Comparison of ENCODE assay signal across 32 cellular contexts in the genomic region with DNA sequence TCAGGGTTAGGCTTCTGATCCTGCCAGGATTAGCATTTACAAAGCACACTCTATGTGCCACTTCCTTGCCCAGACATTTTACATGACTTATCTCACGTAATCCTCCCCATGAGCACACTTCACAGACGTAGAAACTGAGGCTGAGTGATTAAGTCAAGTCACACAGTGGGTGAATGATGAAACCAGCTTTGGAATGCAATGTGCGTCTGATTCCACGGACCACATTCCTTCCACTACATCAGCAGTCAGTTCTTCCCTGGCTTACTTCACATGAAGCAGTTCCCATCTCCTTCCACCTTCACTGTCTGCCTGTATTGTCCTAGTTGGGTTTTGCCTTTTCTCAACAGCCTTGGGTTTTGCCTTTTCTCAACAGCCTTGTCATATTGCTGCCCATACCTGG.
DNase-seq lines count a peak whose midpoint lies in the region; ATAC-seq and TF ChIP-seq lines count a peak whose summit lies in the region.
"Had no signal": no experiment of that assay in that cellular context is flagged by ENCODE, and none has a peak within 500 bp of the region (broad histone marks: within the 10 kb centered on the region; RNA-seq: fewer than 3 reads in every experiment).

No MANE protein-coding gene starts in this region.

- intact Hi-C loops in transverse colon (cut with DNase I; ENCODE audit: low total_unique reads): no loop called here

- TF ChIP-seq POLR2A in transverse colon (IDR thresholded peaks at IDR 0.05): no peak

- H3K4me3 ChIP-seq in AG09309 (ENCODE audit: control insufficient read depth, low read depth, low read length): no peak overlapping the region
- H3K4me3 ChIP-seq in brain microvascular endothelial cell (ENCODE audit: low read depth, low read length): no peak overlapping the region
- no peak overlapping the region for H3K4me3 ChIP-seq in fibroblast of the aortic adventitia (ENCODE audit: low read depth, low read length)
- no peak overlapping the region for H3K4me3 ChIP-seq in transverse colon
- H3K4me3 ChIP-seq: A549, dorsolateral prefrontal cortex, gastrocnemius medialis, hepatocyte, psoas muscle, testis, vagina had no signal

- ATAC-seq in GM18867 (IDR thresholded peaks at IDR 0.05; ENCODE audit: unreplicated experiment): no peak
- ATAC-seq in GM21717 (IDR thresholded peaks at IDR 0.05; ENCODE audit: unreplicated experiment): no peak
- ATAC-seq: A549; activated T-helper 17 cell treated with anti-CD3 and anti-CD28 coated beads, Interleukin-2, amount 50 U/mL, for 72 hours; gastrocnemius medialis; naive thymus-derived CD4-positive, alpha-beta T cell; PC-3; Right ventricle myocardium inferior; SK-N-SH treated with all-trans-retinoic acid at 6 μM for 48 hours; T-helper 17 cell had no signal

- no peaks in the 10 kb centered on the region for H3K36me3 ChIP-seq in brain microvascular endothelial cell (replicated peaks)
- no peaks in the 10 kb centered on the region for H3K36me3 ChIP-seq in transverse colon
- H3K36me3 ChIP-seq: gastrocnemius medialis, vagina had no signal

- TF ChIP-seq CTCF in AG09309 (IDR thresholded peaks at IDR 0.05; ENCODE audit: control insufficient read depth, insufficient read depth, low read depth, low read length, missing control alignments) (no peak), brain microvascular endothelial cell (IDR thresholded peaks at IDR 0.05; ENCODE audit: low read depth, low read length, missing control alignments) (peak; percentile 3), fibroblast of the aortic adventitia (IDR thresholded peaks at IDR 0.05; ENCODE audit: insufficient read depth, low read length) (no peak), transverse colon (IDR thresholded peaks at IDR 0.05) (no peak)

- DNase-seq in AG09309 (ENCODE audit: low read depth) (peak; percentile 37), brain microvascular endothelial cell (peak; percentile 35), fibroblast of the aortic adventitia (ENCODE audit: low read depth) (peak; percentile 30), non-pigmented ciliary epithelial cell (ENCODE audit: low read depth) (peak; percentile 30), GF-D8 (lab: John Stamatoyannopoulos, UW) (no peak), transverse colon (no peak)
- DNase-seq: activated CD4-positive, alpha-beta memory T cell treated with anti-CD3 and anti-CD28 coated beads, Interleukin-2, amount 10 ng/mL, durations not matched to agents 7 days and 5 days; activated CD4-positive, alpha-beta T cell treated with anti-CD3 and anti-CD28 coated beads for 1 hour; aorta; DMS79 treated with DMSO at 0.1 percent for 48 hours; dorsolateral prefrontal cortex; gastrocnemius medialis; HFFc6; naive thymus-derived CD4-positive, alpha-beta T cell; NCI-H1694 treated with DMSO at 0.1 percent for 48 hours; NCI-H526; NK-92 treated with Interleukin-12 subunit alpha and Interleukin-12 subunit beta, amount 100 ng/mL, for 24 hours; occipital lobe; PC-3; psoas muscle; stimulated activated naive CD4-positive, alpha-beta T cell treated with Interleukin-2 at 50 U/mL for 16 hours; T-helper 17 cell; testis had no signal

- H3K9me3 ChIP-seq in transverse colon: no peaks in the 10 kb centered on the region
- H3K9me3 ChIP-seq: A549, gastrocnemius medialis, psoas muscle, testis, vagina had no signal

- no peak for TF ChIP-seq EP300 in transverse colon (IDR thresholded peaks at IDR 0.05; ENCODE audit: low read depth)

- H3K4me1 ChIP-seq in transverse colon: no peaks in the 10 kb centered on the region
- H3K4me1 ChIP-seq: A549, gastrocnemius medialis, psoas muscle, testis, vagina had no signal

- 59 to 100% methylated on average over 2 to 4 of the region's 4 CpGs for WGBS in transverse colon (ENCODE audit: low coverage in 1 of 2), 2 donors

- no peaks in the 10 kb centered on the region for H3K27me3 ChIP-seq in brain microvascular endothelial cell (replicated peaks)
- H3K27me3 ChIP-seq in transverse colon: no peaks in the 10 kb centered on the region
- H3K27me3 ChIP-seq: dorsolateral prefrontal cortex, gastrocnemius medialis, testis, vagina had no signal

- in situ Hi-C loops in brain microvascular endothelial cell (cut with HindIII; ENCODE audit: low pct_ligation_motif_present, low sequenced_read_pairs) (no loop called here), transverse colon (cut with MboI; ENCODE audit: low pct_ligation_motif_present in 1 of 4, low pct_unique_long_range_greater_than_20kb in 1 of 4, low sequenced_read_pairs in 3 of 4) (no loop called here)

- no peak overlapping the region for H3K27ac ChIP-seq in brain microvascular endothelial cell
- H3K27ac ChIP-seq in transverse colon: no peak overlapping the region
- H3K27ac ChIP-seq: A549, C4-2B, dorsolateral prefrontal cortex, gastrocnemius medialis, hepatocyte, psoas muscle, testis, vagina had no signal

Comparison
In these comparisons a context has a peak if more than half of its experiments do, and no peak if none do; other contexts are left out.
1. DNase-seq: peak in AG09309 (single experiment), brain microvascular endothelial cell (single experiment), fibroblast of the aortic adventitia (single experiment) and non-pigmented ciliary epithelial cell (single experiment); none in GF-D8 (single experiment) and transverse colon (single experiment).